ENCODE assay signal across 1 cellular context in the genomic region with DNA sequence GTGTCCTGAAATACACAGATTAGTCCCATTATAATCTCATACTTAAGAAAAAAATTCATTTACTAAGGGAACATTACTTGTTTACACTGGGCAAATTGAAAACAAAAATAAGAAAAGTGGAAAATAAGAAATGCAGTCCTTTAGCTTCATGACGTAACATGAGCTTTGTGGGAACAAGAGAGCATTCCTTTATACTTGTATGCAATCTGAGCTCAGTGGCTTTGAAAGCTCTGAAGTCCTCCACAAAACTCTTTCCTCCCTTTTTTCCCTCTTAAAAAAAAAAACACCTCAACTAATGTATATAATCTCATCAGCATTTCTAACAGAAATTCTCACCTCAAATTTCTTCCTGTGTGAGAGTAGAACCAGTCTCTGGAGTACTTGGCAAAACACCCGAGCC.
TF ChIP-seq lines count a peak whose summit lies in the region.

No MANE protein-coding gene starts in this region.

TF ChIP-seq in GM23338, 12 proteins besides CTCF, POLR2A, EP300 and RAD21 (continued from another document):
- TF ChIP-seq ZNF114 (CRISPR knock-in tag; IDR thresholded peaks at IDR 0.05): no peak
- TF ChIP-seq, protein P1, sequence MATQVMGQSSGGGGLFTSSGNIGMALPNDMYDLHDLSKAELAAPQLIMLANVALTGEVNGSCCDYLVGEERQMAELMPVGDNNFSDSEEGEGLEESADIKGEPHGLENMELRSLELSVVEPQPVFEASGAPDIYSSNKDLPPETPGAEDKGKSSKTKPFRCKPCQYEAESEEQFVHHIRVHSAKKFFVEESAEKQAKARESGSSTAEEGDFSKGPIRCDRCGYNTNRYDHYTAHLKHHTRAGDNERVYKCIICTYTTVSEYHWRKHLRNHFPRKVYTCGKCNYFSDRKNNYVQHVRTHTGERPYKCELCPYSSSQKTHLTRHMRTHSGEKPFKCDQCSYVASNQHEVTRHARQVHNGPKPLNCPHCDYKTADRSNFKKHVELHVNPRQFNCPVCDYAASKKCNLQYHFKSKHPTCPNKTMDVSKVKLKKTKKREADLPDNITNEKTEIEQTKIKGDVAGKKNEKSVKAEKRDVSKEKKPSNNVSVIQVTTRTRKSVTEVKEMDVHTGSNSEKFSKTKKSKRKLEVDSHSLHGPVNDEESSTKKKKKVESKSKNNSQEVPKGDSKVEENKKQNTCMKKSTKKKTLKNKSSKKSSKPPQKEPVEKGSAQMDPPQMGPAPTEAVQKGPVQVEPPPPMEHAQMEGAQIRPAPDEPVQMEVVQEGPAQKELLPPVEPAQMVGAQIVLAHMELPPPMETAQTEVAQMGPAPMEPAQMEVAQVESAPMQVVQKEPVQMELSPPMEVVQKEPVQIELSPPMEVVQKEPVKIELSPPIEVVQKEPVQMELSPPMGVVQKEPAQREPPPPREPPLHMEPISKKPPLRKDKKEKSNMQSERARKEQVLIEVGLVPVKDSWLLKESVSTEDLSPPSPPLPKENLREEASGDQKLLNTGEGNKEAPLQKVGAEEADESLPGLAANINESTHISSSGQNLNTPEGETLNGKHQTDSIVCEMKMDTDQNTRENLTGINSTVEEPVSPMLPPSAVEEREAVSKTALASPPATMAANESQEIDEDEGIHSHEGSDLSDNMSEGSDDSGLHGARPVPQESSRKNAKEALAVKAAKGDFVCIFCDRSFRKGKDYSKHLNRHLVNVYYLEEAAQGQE (IDR thresholded peaks at IDR 0.05; ENCODE audit: unreplicated experiment): no peak
- TF ChIP-seq, protein P2, sequence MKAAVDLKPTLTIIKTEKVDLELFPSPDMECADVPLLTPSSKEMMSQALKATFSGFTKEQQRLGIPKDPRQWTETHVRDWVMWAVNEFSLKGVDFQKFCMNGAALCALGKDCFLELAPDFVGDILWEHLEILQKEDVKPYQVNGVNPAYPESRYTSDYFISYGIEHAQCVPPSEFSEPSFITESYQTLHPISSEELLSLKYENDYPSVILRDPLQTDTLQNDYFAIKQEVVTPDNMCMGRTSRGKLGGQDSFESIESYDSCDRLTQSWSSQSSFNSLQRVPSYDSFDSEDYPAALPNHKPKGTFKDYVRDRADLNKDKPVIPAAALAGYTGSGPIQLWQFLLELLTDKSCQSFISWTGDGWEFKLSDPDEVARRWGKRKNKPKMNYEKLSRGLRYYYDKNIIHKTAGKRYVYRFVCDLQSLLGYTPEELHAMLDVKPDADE (IDR thresholded peaks at IDR 0.05): no peak
- TF ChIP-seq CREB1 (CRISPR knock-in tag; IDR thresholded peaks at IDR 0.05; ENCODE audit: low read depth): no peak
